Comparison of ENCODE assay signal across 20 cellular contexts in genomic region chr12:3603576-3603975, GRCh38.
"Had no signal": no experiment of that assay in that cellular context is flagged by ENCODE, and none has a peak within 500 bp of the region (broad histone marks: within the 10 kb centered on the region; RNA-seq: fewer than 3 reads in every experiment).

No MANE protein-coding gene starts in this region.

- H3K27ac ChIP-seq: parathyroid adenoma, psoas muscle had no signal

- DNase-seq: heart right ventricle; hypothalamus; islet precursor cell; mammary epithelial cell; mucosa of descending colon; occipital lobe; psoas muscle; stimulated activated CD4-positive, alpha-beta T cell treated with anti-CD3 and anti-CD28 coated beads, Interleukin-12 subunit alpha, Interleukin-12 subunit beta, amount 100 ng/mL, for 4 hours; stimulated activated naive CD4-positive, alpha-beta T cell treated with Interleukin-2 at 50 U/mL for 16 hours; trophoblast cell had no signal

- H3K4me3 Mint-ChIP-seq: central memory CD8-positive, alpha-beta T cell; dendritic cell treated with granulocyte-macrophage colony-stimulating factor and Interleukin-4, amounts not matched to agents 40 ng/mL and 50 ng/mL, for 4 days; naive thymus-derived CD8-positive, alpha-beta T cell had no signal

- ATAC-seq: esophagus mucosa; heart right ventricle; left lobe of liver; mucosa of descending colon; naive thymus-derived CD8-positive, alpha-beta T cell; psoas muscle; sciatic nerve had no signal

- H3K36me3 ChIP-seq: heart right ventricle had no signal

- H3K9me3 Mint-ChIP-seq: central memory CD8-positive, alpha-beta T cell; dendritic cell treated with granulocyte-macrophage colony-stimulating factor and Interleukin-4, amounts not matched to agents 40 ng/mL and 50 ng/mL, for 4 days; naive thymus-derived CD8-positive, alpha-beta T cell had no signal

- H3K4me3 ChIP-seq: heart right ventricle, mucosa of descending colon, psoas muscle, skin epidermis had no signal

- H3K27ac Mint-ChIP-seq: dendritic cell treated with granulocyte-macrophage colony-stimulating factor and Interleukin-4, amounts not matched to agents 40 ng/mL and 50 ng/mL, for 4 days had no signal

- H3K9ac ChIP-seq: parathyroid adenoma had no signal

- H3K9me3 ChIP-seq: heart right ventricle, mucosa of descending colon, psoas muscle had no signal

- FAIRE-seq: frontal cortex, urothelium cell line had no signal
